Comparison of ENCODE assay signal across 16 cellular contexts in genomic region chr1:228870041-228870713, GRCh38.
"Had no signal": no experiment of that assay in that cellular context is flagged by ENCODE, and none has a peak within 500 bp of the region (broad histone marks: within the 10 kb centered on the region; RNA-seq: fewer than 3 reads in every experiment).

No MANE protein-coding gene starts in this region.

- H3K27ac Mint-ChIP-seq: activated CD8-positive, alpha-beta T cell treated with anti-CD3 and anti-CD28 coated beads, Interleukin-2, amount 10 ng/mL, durations not matched to agents 7 days and 5 days; activated naive CD4-positive, alpha-beta T cell treated with anti-CD3 and anti-CD28 coated beads for 36 hours; activated T-helper 17 cell treated with anti-CD3 and anti-CD28 coated beads, Interleukin-2, amount 50 U/mL, for 72 hours; natural killer cell; T-cell had no signal

- H3K4me3 Mint-ChIP-seq: activated CD8-positive, alpha-beta T cell treated with anti-CD3 and anti-CD28 coated beads, Interleukin-2, amount 10 ng/mL, durations not matched to agents 7 days and 5 days; activated naive CD4-positive, alpha-beta T cell treated with anti-CD3 and anti-CD28 coated beads for 36 hours; activated T-helper 17 cell treated with anti-CD3 and anti-CD28 coated beads, Interleukin-2, amount 50 U/mL, for 72 hours; natural killer cell; T-cell had no signal

- H3K27me3 ChIP-seq: ovary had no signal

- H3K27me3 Mint-ChIP-seq: activated T-helper 17 cell treated with anti-CD3 and anti-CD28 coated beads, Interleukin-2, amount 50 U/mL, for 72 hours; T-cell had no signal

- DNase-seq: activated CD8-positive, alpha-beta T cell treated with anti-CD3 and anti-CD28 coated beads, Interleukin-2, amount 10 ng/mL, durations not matched to agents 7 days and 5 days; activated naive CD4-positive, alpha-beta T cell treated with anti-CD3 and anti-CD28 coated beads for 36 hours; effector memory CD4-positive, alpha-beta T cell; left cardiac atrium; mucosa of descending colon; natural killer cell; ovary; stimulated activated CD4-positive, alpha-beta T cell treated with anti-CD3 and anti-CD28 coated beads, Interleukin-4, amount 100 ng/mL, for 1 hour; stimulated activated CD8-positive, alpha-beta memory T cell treated with anti-CD3 and anti-CD28 coated beads, Interleukin-4, amount 100 ng/mL, for 48 hours; stimulated activated naive CD8-positive, alpha-beta T cell treated with anti-CD3 and anti-CD28 coated beads, Interleukin-15, Interleukin-2, amounts not matched to agents 100 U/mL and 50 U/mL, for 24 hours; T-cell had no signal

- H3K27ac ChIP-seq: cardiac muscle cell, coronary artery, ovary, VCaP had no signal

- H3K4me1 Mint-ChIP-seq: natural killer cell had no signal

- H3K9me3 Mint-ChIP-seq: activated naive CD4-positive, alpha-beta T cell treated with anti-CD3 and anti-CD28 coated beads for 36 hours; activated T-helper 17 cell treated with anti-CD3 and anti-CD28 coated beads, Interleukin-2, amount 50 U/mL, for 72 hours; natural killer cell; T-cell had no signal

- ATAC-seq: activated CD8-positive, alpha-beta T cell treated with anti-CD3 and anti-CD28 coated beads, Interleukin-2, amount 10 ng/mL, durations not matched to agents 7 days and 5 days; activated T-helper 17 cell treated with anti-CD3 and anti-CD28 coated beads, Interleukin-2, amount 50 U/mL, for 72 hours; left cardiac atrium; mucosa of descending colon; natural killer cell; stimulated activated naive CD8-positive, alpha-beta T cell treated with anti-CD3 and anti-CD28 coated beads, Interleukin-15, Interleukin-2, amounts not matched to agents 100 U/mL and 50 U/mL, for 24 hours; T-cell had no signal

- H3K4me3 ChIP-seq: cardiac muscle cell, coronary artery, lung, mucosa of descending colon, ovary had no signal

- H3K9me3 ChIP-seq: mucosa of descending colon, ovary had no signal

- H3K36me3 ChIP-seq: cardiac muscle cell, ovary had no signal

- H3K36me3 Mint-ChIP-seq: natural killer cell, T-cell had no signal
